Comparison of ENCODE assay signal across 8 cellular contexts in the genomic region with DNA sequence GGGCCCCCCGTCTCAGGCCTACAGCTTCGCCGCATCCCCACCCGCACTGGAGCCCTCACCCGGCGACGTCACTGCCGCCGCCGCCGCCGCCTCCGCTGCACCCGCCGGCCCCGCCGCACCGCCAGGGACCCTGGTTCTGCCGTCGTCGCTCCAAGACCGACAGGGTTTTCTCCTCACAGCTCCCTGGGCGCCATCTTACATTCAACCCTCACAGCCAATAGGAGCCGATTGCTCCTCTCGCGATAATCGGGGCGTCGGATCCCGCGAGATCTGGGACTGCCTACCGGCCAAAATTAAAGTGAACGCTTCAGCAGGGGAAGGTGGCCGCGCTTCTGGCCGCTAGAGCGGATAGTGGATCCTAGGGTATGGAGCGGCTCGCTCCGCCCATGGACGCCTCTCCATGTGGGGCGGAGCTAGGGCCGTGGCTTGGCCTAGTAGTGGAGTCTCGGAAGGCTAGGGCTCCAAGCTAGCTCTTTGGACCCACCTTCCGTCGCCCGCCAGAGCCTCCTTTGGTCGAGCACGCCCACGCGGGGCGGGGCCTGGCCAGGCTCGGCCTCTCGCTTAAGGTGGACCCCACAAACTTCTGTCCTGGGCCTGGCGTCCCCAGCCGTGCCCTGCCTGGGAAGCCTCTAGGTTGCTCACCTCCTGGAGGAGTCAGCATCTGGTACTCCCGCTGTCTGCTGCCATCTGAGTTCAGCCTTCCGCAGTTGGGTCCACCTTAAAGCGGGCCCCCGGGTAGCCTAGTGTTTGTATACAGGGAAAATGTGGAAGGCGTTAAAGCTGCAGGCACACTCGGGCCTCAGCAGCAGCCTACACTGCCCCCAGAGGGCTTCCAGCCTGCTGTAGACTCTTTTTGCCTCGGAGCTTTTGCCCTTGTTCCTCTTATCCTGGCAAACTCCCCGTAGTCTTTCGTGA. TPM values are rescaled to one million over a fixed set of nuclear protein-coding genes. Genes with fewer than 3 reads are reported as not detected.
A peak's percentile ranks its signal among the peaks of the same experiment; 100 is the strongest.
DNase-seq lines count a peak whose midpoint lies in the region; ATAC-seq and TF ChIP-seq lines count a peak whose summit lies in the region.

A gene with protein sequence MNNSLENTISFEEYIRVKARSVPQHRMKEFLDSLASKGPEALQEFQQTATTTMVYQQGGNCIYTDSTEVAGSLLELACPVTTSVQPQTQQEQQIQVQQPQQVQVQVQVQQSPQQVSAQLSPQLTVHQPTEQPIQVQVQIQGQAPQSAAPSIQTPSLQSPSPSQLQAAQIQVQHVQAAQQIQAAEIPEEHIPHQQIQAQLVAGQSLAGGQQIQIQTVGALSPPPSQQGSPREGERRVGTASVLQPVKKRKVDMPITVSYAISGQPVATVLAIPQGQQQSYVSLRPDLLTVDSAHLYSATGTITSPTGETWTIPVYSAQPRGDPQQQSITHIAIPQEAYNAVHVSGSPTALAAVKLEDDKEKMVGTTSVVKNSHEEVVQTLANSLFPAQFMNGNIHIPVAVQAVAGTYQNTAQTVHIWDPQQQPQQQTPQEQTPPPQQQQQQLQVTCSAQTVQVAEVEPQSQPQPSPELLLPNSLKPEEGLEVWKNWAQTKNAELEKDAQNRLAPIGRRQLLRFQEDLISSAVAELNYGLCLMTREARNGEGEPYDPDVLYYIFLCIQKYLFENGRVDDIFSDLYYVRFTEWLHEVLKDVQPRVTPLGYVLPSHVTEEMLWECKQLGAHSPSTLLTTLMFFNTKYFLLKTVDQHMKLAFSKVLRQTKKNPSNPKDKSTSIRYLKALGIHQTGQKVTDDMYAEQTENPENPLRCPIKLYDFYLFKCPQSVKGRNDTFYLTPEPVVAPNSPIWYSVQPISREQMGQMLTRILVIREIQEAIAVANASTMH (minus strand): TSS at position 219 of the 915 bp plus-strand sequence. CDS start 17,054 bp downstream, outside the sequence.

- H3K27ac Mint-ChIP-seq in CD14-positive monocyte, result peak within 1 kb of the TSS; percentile 92 to 98 (median 96)
- H3K27ac Mint-ChIP-seq in activated CD4-positive, alpha-beta T cell treated with anti-CD3 and anti-CD28 coated beads, Interleukin-2, amount 10 ng/mL, durations not matched to agents 7 days and 5 days, result peak within 1 kb of the TSS; percentile 96

- H3K27me3 Mint-ChIP-seq in CD14-positive monocyte (ENCODE audit: low read depth in 3 of 3), result no peaks in the 10 kb centered on the region
- no peaks in the 10 kb centered on the region for H3K27me3 Mint-ChIP-seq in activated CD4-positive, alpha-beta T cell treated with anti-CD3 and anti-CD28 coated beads, Interleukin-2, amount 10 ng/mL, durations not matched to agents 7 days and 5 days

- no peaks in the 10 kb centered on the region for H3K9me3 Mint-ChIP-seq in CD14-positive monocyte
- H3K9me3 Mint-ChIP-seq in activated CD4-positive, alpha-beta T cell treated with anti-CD3 and anti-CD28 coated beads, Interleukin-2, amount 10 ng/mL, durations not matched to agents 7 days and 5 days, result no peaks in the 10 kb centered on the region

- POLR2A ChIA-PET in activated CD4-positive, alpha-beta T cell treated with anti-CD3 and anti-CD28 coated beads, Interleukin-2, amount 10 ng/mL, durations not matched to agents 7 days and 5 days (lab: Charles Lee), result interaction anchor here (0.5 to 2.0 kb wide), 5 partner anchors 11 to 87 kb away, joined by 3 to 10 read pairs (median 5); partner anchors contain the start of genes IMPDH2 and WDR6

- ATAC-seq in GM19351 (IDR thresholded peaks at IDR 0.05; ENCODE audit: unreplicated experiment) (peak; percentile 68), HG03521 (IDR thresholded peaks at IDR 0.05; ENCODE audit: unreplicated experiment) (peak; percentile 75), left lobe of liver (peak; percentile 89)

- H3K4me3 Mint-ChIP-seq in CD14-positive monocyte, result peak within 1 kb of the TSS; percentile 87 to 93
- peak within 1 kb of the TSS; percentile 93 for H3K4me3 Mint-ChIP-seq in activated CD4-positive, alpha-beta T cell treated with anti-CD3 and anti-CD28 coated beads, Interleukin-2, amount 10 ng/mL, durations not matched to agents 7 days and 5 days

- TF ChIP-seq CTCF in CD14-positive monocyte (IDR thresholded peaks at IDR 0.05), result peak; percentile 49

- peaks cover 23 to 44% of the 10 kb centered on the region in 2 donors for H3K36me3 Mint-ChIP-seq in CD14-positive monocyte
- H3K36me3 Mint-ChIP-seq in activated CD4-positive, alpha-beta T cell treated with anti-CD3 and anti-CD28 coated beads, Interleukin-2, amount 10 ng/mL, durations not matched to agents 7 days and 5 days (ENCODE audit: low read depth), result peaks cover 31% of the 10 kb centered on the region

- peaks cover 21% of the 10 kb centered on the region for H3K4me1 Mint-ChIP-seq in CD14-positive monocyte
- H3K4me1 Mint-ChIP-seq in activated CD4-positive, alpha-beta T cell treated with anti-CD3 and anti-CD28 coated beads, Interleukin-2, amount 10 ng/mL, durations not matched to agents 7 days and 5 days, result peaks cover 33% of the 10 kb centered on the region

- intact Hi-C loops in CD14-positive monocyte (cut with micrococcal nuclease), result loop anchor here (1.0 to 5.0 kb wide), 3 partner anchors 10 to 107 kb away; partner anchors contain the start of genes NDUFAF3 (in 2 of the 2) and QARS1 (in 1 of the 2)

- CTCF ChIA-PET in activated CD4-positive, alpha-beta T cell treated with anti-CD3 and anti-CD28 coated beads, Interleukin-2, amount 10 ng/mL, durations not matched to agents 7 days and 5 days (lab: Charles Lee), result interaction anchor here (0.5 to 5.7 kb wide), 23 partner anchors 9 to 557 kb away, joined by 3 to 27 read pairs (median 5); partner anchors contain the start of genes ARIH2, DALRD3, LAMB2 and NDUFAF3

- DNase-seq in CD14-positive monocyte (ENCODE audit: low spot score) (peak; percentile 96), NCI-H69 (lab: John Stamatoyannopoulos, UW) (peak; percentile 96), cortex of kidney (lab: John Stamatoyannopoulos, UW) (peak; percentile 95), left lobe of liver (ENCODE audit: low spot score) (peak; percentile 98)
- DNase-seq in activated CD4-positive, alpha-beta T cell treated with anti-CD3 and anti-CD28 coated beads, Interleukin-2, amount 10 ng/mL, durations not matched to agents 7 days and 5 days, result peak; percentile 99
- peak; percentile 93 for DNase-seq in stimulated activated CD4-positive, alpha-beta T cell treated with anti-CD3 and anti-CD28 coated beads, Interleukin-2, amount 100 ng/mL, for 4 hours (ENCODE audit: low read depth)

RNA-seq across cellular contexts. Expression of the gene that starts here (rescaled TPM):
- polyA plus RNA-seq in CD14-positive monocyte, result 10 to 100 TPM in 1 of 2 donors, 1 to 10 TPM in 1; 9.3 to 16.1 TPM
- total RNA-seq in activated CD4-positive, alpha-beta T cell treated with anti-CD3 and anti-CD28 coated beads, Interleukin-2, amount 10 ng/mL, durations not matched to agents 7 days and 5 days, result 100 to 1,000 TPM; 140 to 164 TPM
- total RNA-seq in left lobe of liver, result 33.4 TPM

Comparison
In these comparisons a context has a peak if more than half of its experiments do, and no peak if none do; other contexts are left out.
1. Peak in every context shown above with its lines: DNase-seq and ATAC-seq.